8 cellular contexts compared by ENCODE assay signal in the genomic region with DNA sequence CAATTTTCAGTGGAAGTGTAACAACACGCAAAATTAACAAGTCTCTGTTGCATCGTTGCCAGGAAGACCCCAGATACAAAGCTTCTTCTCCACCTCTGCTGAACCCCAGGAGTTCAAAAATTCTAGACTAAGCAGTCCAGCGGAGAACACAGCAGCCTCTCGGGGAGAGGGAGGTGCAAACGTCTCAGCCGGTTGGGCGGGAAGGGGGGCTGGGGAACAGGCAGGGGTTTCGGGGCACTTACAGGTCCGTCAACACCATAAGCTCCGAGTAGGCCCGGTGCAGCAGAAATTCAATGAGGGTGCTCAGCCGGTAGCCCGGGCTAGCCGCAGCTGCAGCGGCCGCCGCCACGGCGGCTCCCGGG. TPM values are rescaled to one million over a fixed set of nuclear protein-coding genes. Genes with fewer than 3 reads are reported as not detected.
DNase-seq lines count a peak whose midpoint lies in the region; ATAC-seq and TF ChIP-seq lines count a peak whose summit lies in the region.

No MANE protein-coding gene starts in this region.

- peak overlapping the region; percentile 89 for H3K27ac Mint-ChIP-seq in T-helper 17 cell
- H3K27ac Mint-ChIP-seq in effector memory CD8-positive, alpha-beta T cell, result peak overlapping the region; percentile 96 to 98

- peak overlapping the region; percentile 16 to 93 (median 86); a peak in 21 of 22 replicates for H3K27ac ChIP-seq in BLaER1 treated with 17β-estradiol and CSF1 and Interleukin-3, amounts not matched to agents 10 nM and 100 nM
- H3K27ac ChIP-seq in muscle layer of duodenum (ENCODE audit: low read length) (peak overlapping the region; percentile 45), tibial artery (peak overlapping the region; percentile 94 to 97)

- ATAC-seq in HG02571 (IDR thresholded peaks at IDR 0.05; ENCODE audit: unreplicated experiment) (peak; percentile 27), T-helper 17 cell (no peak)
- peak; percentile 6 for ATAC-seq in effector memory CD8-positive, alpha-beta T cell (replicated peaks)

- H3K36me3 Mint-ChIP-seq in T-helper 17 cell (ENCODE audit: low read depth), result no peaks in the 10 kb centered on the region
- H3K36me3 Mint-ChIP-seq in effector memory CD8-positive, alpha-beta T cell (ENCODE audit: insufficient read depth), result no peaks in the 10 kb centered on the region

- H3K36me3 ChIP-seq in BLaER1 treated with 17β-estradiol and CSF1 and Interleukin-3, amounts not matched to agents 10 nM and 100 nM, result no peaks in the 10 kb centered on the region
- H3K36me3 ChIP-seq in muscle layer of duodenum (ENCODE audit: control insufficient read depth in 1 of 2, insufficient read depth in 2 of 2, low read length in 2 of 2) (peaks cover 0 to 6% of the 10 kb centered on the region in 2 donors), tibial artery (no peaks in the 10 kb centered on the region)

- peak overlapping the region; percentile 77 to 89 (median 85) for H3K9ac ChIP-seq in BLaER1 treated with 17β-estradiol and CSF1 and Interleukin-3, amounts not matched to agents 10 nM and 100 nM

- peak overlapping the region; percentile 71 to 96 (median 80) for H3K4me2 ChIP-seq in BLaER1 treated with 17β-estradiol and CSF1 and Interleukin-3, amounts not matched to agents 10 nM and 100 nM

- H3K27me3 Mint-ChIP-seq in T-helper 17 cell, result no peaks in the 10 kb centered on the region
- H3K27me3 Mint-ChIP-seq in effector memory CD8-positive, alpha-beta T cell, result no peaks in the 10 kb centered on the region

- H4K20me1 ChIP-seq in BLaER1 treated with 17β-estradiol and CSF1 and Interleukin-3, amounts not matched to agents 10 nM and 100 nM, result peaks cover 35 to 62% (median 48%) of the 10 kb centered on the region in 11 experiments; a peak in 21 of 22 replicates

- no peaks in the 10 kb centered on the region for H3K9me3 Mint-ChIP-seq in effector memory CD8-positive, alpha-beta T cell

- H3K4me1 ChIP-seq in BLaER1 treated with 17β-estradiol and CSF1 and Interleukin-3, amounts not matched to agents 10 nM and 100 nM, result peaks cover 21 to 39% (median 33%) of the 10 kb centered on the region in 10 experiments; a peak in 19 of 20 replicates
- H3K4me1 ChIP-seq in muscle layer of duodenum (ENCODE audit: control insufficient read depth in 1 of 2, insufficient read depth in 2 of 2, low read length in 2 of 2), result peaks cover 3 to 12% of the 10 kb centered on the region in 2 donors
- peaks cover 0 to 47% (median 9%) of the 10 kb centered on the region in 4 donors for H3K4me1 ChIP-seq in tibial artery

- no peaks in the 10 kb centered on the region for H3K9me3 ChIP-seq in BLaER1 treated with 17β-estradiol and CSF1 and Interleukin-3, amounts not matched to agents 10 nM and 100 nM (replicated peaks in 1 of 11)
- H3K9me3 ChIP-seq in T-helper 17 cell (ENCODE audit: control insufficient read depth, low read length, poor library complexity, severe bottlenecking) (no peaks in the 10 kb centered on the region), muscle layer of duodenum (ENCODE audit: control insufficient read depth in 1 of 2, low read length in 2 of 2) (no peaks in the 10 kb centered on the region), tibial artery (no peaks in the 10 kb centered on the region)

- peaks cover 24% of the 10 kb centered on the region for H3K4me1 Mint-ChIP-seq in T-helper 17 cell
- peaks cover 25 to 28% of the 10 kb centered on the region in 2 donors for H3K4me1 Mint-ChIP-seq in effector memory CD8-positive, alpha-beta T cell (ENCODE audit: low read depth in 2 of 2)

- peaks cover 85 to 95% (median 93%) of the 10 kb centered on the region in 11 experiments for H3K27me3 ChIP-seq in BLaER1 treated with 17β-estradiol and CSF1 and Interleukin-3, amounts not matched to agents 10 nM and 100 nM
- H3K27me3 ChIP-seq in muscle layer of duodenum (ENCODE audit: low read depth, low read length) (no peaks in the 10 kb centered on the region), tibial artery (no peaks in the 10 kb centered on the region)

- TF ChIP-seq CTCF in tibial artery (IDR thresholded peaks at IDR 0.05), result no peak

- peak in 1 of 3 donors; percentile 5 for DNase-seq in T-helper 17 cell
- DNase-seq in effector memory CD8-positive, alpha-beta T cell, result peak in 1 of 3 experiments; percentile 21
- DNase-seq in tibial artery, result no peak
- DNase-seq in SIG-M5 (lab: John Stamatoyannopoulos, UW), result no peak
- DNase-seq in hippocampal formation (lab: John Stamatoyannopoulos, UW), result no peak

- H3K4me3 ChIP-seq in BLaER1 treated with 17β-estradiol and CSF1 and Interleukin-3, amounts not matched to agents 10 nM and 100 nM, result peak overlapping the region; percentile 63 to 84 (median 74)
- H3K4me3 ChIP-seq in muscle layer of duodenum (ENCODE audit: low read depth in 1 of 2, low read length in 2 of 2) (peak overlapping the region; percentile 64 to 66), tibial artery (peak overlapping the region; percentile 86 to 87)

- peak overlapping the region; percentile 80 for H3K4me3 Mint-ChIP-seq in T-helper 17 cell
- peak overlapping the region; percentile 86 to 92 for H3K4me3 Mint-ChIP-seq in effector memory CD8-positive, alpha-beta T cell

- intact Hi-C loops in tibial artery (cut with DNase I; ENCODE audit: low total_unique reads), result no loop called here

RNA-seq across cellular contexts. Expression of a gene that starts 0.4 kb away (rescaled TPM):
- total RNA-seq in T-helper 17 cell, result 10 to 100 TPM; 47.5 to 49.9 TPM

Comparison
In these comparisons a context has a peak if more than half of its experiments do, and no peak if none do; other contexts are left out.
1. H3K27ac ChIP-seq: peak in every context shown above with its lines; median percentile 96 in tibial artery; 86 in BLaER1 treated with 17β-estradiol and CSF1 and Interleukin-3, amounts not matched to agents 10 nM and 100 nM; 45 in muscle layer of duodenum.